ENCODE assay signal across 10 cellular contexts in the genomic region with DNA sequence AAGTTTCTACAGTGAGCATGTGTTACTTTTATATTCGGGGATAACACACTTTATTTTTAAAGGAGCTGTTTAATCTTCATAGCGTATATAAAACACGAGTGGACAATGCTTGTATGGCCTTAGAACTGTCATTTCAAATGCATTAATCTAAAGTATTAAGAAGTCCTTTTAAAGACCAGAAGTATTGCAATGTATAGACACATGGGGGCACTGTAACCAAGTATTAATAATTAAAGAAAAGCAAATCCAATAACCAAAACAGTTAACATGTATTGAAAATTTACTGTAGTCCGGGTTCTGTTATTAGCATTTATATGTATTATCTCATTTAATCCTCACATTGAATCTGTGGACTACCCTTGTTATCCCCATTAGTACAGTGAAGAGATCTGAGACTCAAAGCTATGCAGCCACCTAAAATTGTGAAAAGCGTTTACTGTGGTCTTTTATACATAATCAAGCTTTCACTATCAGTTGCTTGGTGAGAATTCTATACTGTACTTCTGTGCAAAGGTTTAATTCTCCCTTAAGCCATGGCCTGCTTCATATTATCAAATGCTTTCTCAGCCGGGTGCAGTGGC. TPM values are rescaled to one million over a fixed set of nuclear protein-coding genes. Genes with fewer than 3 reads are reported as not detected.
DNase-seq lines count a peak whose midpoint lies in the region; ATAC-seq, FAIRE-seq and TF ChIP-seq lines count a peak whose summit lies in the region.
"Had no signal": no experiment of that assay in that cellular context is flagged by ENCODE, and none has a peak within 500 bp of the region (broad histone marks: within the 10 kb centered on the region; RNA-seq: fewer than 3 reads in every experiment).

No MANE protein-coding gene starts in this region.

- DNase-seq in DMS79 treated with DMSO at 0.1 percent for 48 hours (lab: John Stamatoyannopoulos, UW) (peak; percentile 17), DMS79 (lab: John Stamatoyannopoulos, UW) (no peak), WTC11 (ENCODE audit: low spot score) (no peak), urothelium cell line (ENCODE audit: low spot score) (no peak)
- DNase-seq in activated T-cell treated with anti-CD3 and anti-CD28 coated beads, Interleukin-2, amount 50 U/mL, for 48 hours: no peak
- DNase-seq: NCI-H2081 treated with DMSO at 0.1 percent for 48 hours had no signal

- peaks cover 7% of the 10 kb centered on the region; the same call in 1 of the 2 replicates for H3K4me1 Mint-ChIP-seq in WTC11

- peak overlapping the region; percentile 88; the same call in 1 of the 2 replicates for H3K27ac ChIP-seq in VCaP
- no peak overlapping the region for H3K27ac ChIP-seq in neural cell (ENCODE audit: low read length)
- H3K27ac ChIP-seq: BLaER1 had no signal

- no peaks in the 10 kb centered on the region for H3K9me2 ChIP-seq in neural cell (ENCODE audit: insufficient read depth, low read length)

- H4K20me1 ChIP-seq in neural cell (ENCODE audit: insufficient read depth): no peaks in the 10 kb centered on the region
- H4K20me1 ChIP-seq: BLaER1 had no signal

- H3K4me2 ChIP-seq in neural cell (ENCODE audit: low read length): no peak overlapping the region
- H3K4me2 ChIP-seq: BLaER1 had no signal

- no peak overlapping the region for H3K4me3 ChIP-seq in neural cell (ENCODE audit: low read length)
- H3K4me3 ChIP-seq: BLaER1 had no signal

- no peaks in the 10 kb centered on the region for H3K79me2 ChIP-seq in neural cell (replicated peaks; ENCODE audit: insufficient read depth, low read length)

- no peak for FAIRE-seq in urothelium cell line (lab: Jason Lieb, UNC)

- TF ChIP-seq CTCF in VCaP (conservative IDR thresholded peaks at IDR 0.05): peak; percentile 59
- no peak for TF ChIP-seq CTCF in neural cell (IDR thresholded peaks at IDR 0.05; ENCODE audit: poor library complexity, severe bottlenecking)
- TF ChIP-seq CTCF in WTC11 (IDR thresholded peaks at IDR 0.05): no peak

- no peaks in the 10 kb centered on the region for H3F3A ChIP-seq in neural cell (ENCODE audit: insufficient read depth, low read length, poor library complexity, severe bottlenecking)

- no peak overlapping the region for H3K4me3 Mint-ChIP-seq in WTC11

- no peaks in the 10 kb centered on the region for H3K9me3 Mint-ChIP-seq in WTC11

- POLR2A ChIA-PET in WTC11 (lab: Charles Lee): no interaction called here

- H2AFZ ChIP-seq in neural cell (ENCODE audit: low read depth, low read length): no peak overlapping the region

- H3K36me3 ChIP-seq in neural cell (ENCODE audit: insufficient read depth, low read length): no peaks in the 10 kb centered on the region
- H3K36me3 ChIP-seq: BLaER1 had no signal

- no peaks in the 10 kb centered on the region for H3K27me3 Mint-ChIP-seq in WTC11 (ENCODE audit: low read depth)

- ATAC-seq in HG03442 (IDR thresholded peaks at IDR 0.05; ENCODE audit: unreplicated experiment) (peak; percentile 48), WTC11 (no peak)

- H3K27ac Mint-ChIP-seq in WTC11: no peak overlapping the region

- CTCF ChIA-PET in WTC11 (lab: Charles Lee): interaction anchor here (1.0 to 1.5 kb wide), 3 partner anchors 111 to 383 kb away, joined by 3 to 4 read pairs (median 4); no protein-coding TSS in a partner anchor

- H3K36me3 Mint-ChIP-seq in WTC11: no peaks in the 10 kb centered on the region

- no peak overlapping the region for H3K9ac ChIP-seq in neural cell (ENCODE audit: low read length)
- H3K9ac ChIP-seq: BLaER1 had no signal

- H3K9me3 ChIP-seq in neural cell (ENCODE audit: low read length): no peaks in the 10 kb centered on the region
- H3K9me3 ChIP-seq: BLaER1 had no signal

- TF ChIP-seq EP300 in neural cell (conservative IDR thresholded peaks at IDR 0.05; ENCODE audit: poor library complexity, severe bottlenecking): no peak

- peak; percentile 34 for TF ChIP-seq RAD21 in neural cell (conservative IDR thresholded peaks at IDR 0.05)

- H3K27me3 ChIP-seq in neural cell (ENCODE audit: insufficient read depth, low read depth, low read length): no peaks in the 10 kb centered on the region
- H3K27me3 ChIP-seq: BLaER1 had no signal

TF ChIP-seq in neural cell, 6 proteins besides CTCF, POLR2A, EP300 and RAD21:
- TF ChIP-seq TAF1 (IDR thresholded peaks at IDR 0.05; ENCODE audit: low read depth) (no peak), EZH2 (IDR thresholded peaks at IDR 0.05; ENCODE audit: borderline replicate concordance, insufficient read depth, low read length, poor library complexity, severe bottlenecking) (no peak), SMC3 (conservative IDR thresholded peaks at IDR 0.05; ENCODE audit: poor library complexity) (no peak), MXI1 (conservative IDR thresholded peaks at IDR 0.05; ENCODE audit: poor library complexity, severe bottlenecking) (no peak), POLR2AphosphoS5 (IDR thresholded peaks at IDR 0.05) (no peak)
- TF ChIP-seq, protein P1, sequence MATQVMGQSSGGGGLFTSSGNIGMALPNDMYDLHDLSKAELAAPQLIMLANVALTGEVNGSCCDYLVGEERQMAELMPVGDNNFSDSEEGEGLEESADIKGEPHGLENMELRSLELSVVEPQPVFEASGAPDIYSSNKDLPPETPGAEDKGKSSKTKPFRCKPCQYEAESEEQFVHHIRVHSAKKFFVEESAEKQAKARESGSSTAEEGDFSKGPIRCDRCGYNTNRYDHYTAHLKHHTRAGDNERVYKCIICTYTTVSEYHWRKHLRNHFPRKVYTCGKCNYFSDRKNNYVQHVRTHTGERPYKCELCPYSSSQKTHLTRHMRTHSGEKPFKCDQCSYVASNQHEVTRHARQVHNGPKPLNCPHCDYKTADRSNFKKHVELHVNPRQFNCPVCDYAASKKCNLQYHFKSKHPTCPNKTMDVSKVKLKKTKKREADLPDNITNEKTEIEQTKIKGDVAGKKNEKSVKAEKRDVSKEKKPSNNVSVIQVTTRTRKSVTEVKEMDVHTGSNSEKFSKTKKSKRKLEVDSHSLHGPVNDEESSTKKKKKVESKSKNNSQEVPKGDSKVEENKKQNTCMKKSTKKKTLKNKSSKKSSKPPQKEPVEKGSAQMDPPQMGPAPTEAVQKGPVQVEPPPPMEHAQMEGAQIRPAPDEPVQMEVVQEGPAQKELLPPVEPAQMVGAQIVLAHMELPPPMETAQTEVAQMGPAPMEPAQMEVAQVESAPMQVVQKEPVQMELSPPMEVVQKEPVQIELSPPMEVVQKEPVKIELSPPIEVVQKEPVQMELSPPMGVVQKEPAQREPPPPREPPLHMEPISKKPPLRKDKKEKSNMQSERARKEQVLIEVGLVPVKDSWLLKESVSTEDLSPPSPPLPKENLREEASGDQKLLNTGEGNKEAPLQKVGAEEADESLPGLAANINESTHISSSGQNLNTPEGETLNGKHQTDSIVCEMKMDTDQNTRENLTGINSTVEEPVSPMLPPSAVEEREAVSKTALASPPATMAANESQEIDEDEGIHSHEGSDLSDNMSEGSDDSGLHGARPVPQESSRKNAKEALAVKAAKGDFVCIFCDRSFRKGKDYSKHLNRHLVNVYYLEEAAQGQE (IDR thresholded peaks at IDR 0.05; ENCODE audit: borderline replicate concordance): no peak

TF ChIP-seq in WTC11, 78 proteins besides CTCF, POLR2A, EP300 and RAD21:
- TF ChIP-seq, protein P2, sequence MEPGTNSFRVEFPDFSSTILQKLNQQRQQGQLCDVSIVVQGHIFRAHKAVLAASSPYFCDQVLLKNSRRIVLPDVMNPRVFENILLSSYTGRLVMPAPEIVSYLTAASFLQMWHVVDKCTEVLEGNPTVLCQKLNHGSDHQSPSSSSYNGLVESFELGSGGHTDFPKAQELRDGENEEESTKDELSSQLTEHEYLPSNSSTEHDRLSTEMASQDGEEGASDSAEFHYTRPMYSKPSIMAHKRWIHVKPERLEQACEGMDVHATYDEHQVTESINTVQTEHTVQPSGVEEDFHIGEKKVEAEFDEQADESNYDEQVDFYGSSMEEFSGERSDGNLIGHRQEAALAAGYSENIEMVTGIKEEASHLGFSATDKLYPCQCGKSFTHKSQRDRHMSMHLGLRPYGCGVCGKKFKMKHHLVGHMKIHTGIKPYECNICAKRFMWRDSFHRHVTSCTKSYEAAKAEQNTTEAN (CRISPR knock-in tag; IDR thresholded peaks at IDR 0.05): no peak
- TF ChIP-seq JUN (CRISPR knock-in tag; IDR thresholded peaks at IDR 0.05) (no peak), NR2C2 (CRISPR knock-in tag; IDR thresholded peaks at IDR 0.05) (no peak), ZNF219 (CRISPR knock-in tag; IDR thresholded peaks at IDR 0.05; ENCODE audit: borderline replicate concordance) (no peak)
- TF ChIP-seq, protein P3, sequence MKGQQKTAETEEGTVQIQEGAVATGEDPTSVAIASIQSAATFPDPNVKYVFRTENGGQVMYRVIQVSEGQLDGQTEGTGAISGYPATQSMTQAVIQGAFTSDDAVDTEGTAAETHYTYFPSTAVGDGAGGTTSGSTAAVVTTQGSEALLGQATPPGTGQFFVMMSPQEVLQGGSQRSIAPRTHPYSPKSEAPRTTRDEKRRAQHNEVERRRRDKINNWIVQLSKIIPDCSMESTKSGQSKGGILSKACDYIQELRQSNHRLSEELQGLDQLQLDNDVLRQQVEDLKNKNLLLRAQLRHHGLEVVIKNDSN (CRISPR knock-in tag; IDR thresholded peaks at IDR 0.05): no peak

RNA-seq across cellular contexts. Expression of gene ARL14, which starts 10.1 kb away (rescaled TPM):
- not detected in 2 replicates for polyA plus RNA-seq in neural cell
- not detected in 2 replicates for polyA minus RNA-seq in neural cell
- total RNA-seq in WTC11 (2021): not detected in 3 replicates
